13 cellular contexts compared by ENCODE assay signal in genomic region chr15:41577863-41578735, GRCh38. TPM values are rescaled to one million over a fixed set of nuclear protein-coding genes. Genes with fewer than 3 reads are reported as not detected.
DNase-seq lines count a peak whose midpoint lies in the region; ATAC-seq and TF ChIP-seq lines count a peak whose summit lies in the region.
"Had no signal": no experiment of that assay in that cellular context is flagged by ENCODE, and none has a peak within 500 bp of the region (broad histone marks: within the 10 kb centered on the region; RNA-seq: fewer than 3 reads in every experiment).

No MANE protein-coding gene starts in this region.

- no peaks in the 10 kb centered on the region for H3K27me3 ChIP-seq in HCT116 (ENCODE audit: insufficient read depth, low read length)
- H3K27me3 ChIP-seq in spleen (replicated peaks in 1 of 7) = peaks cover 0 to 15% (median 0%) of the 10 kb centered on the region in 7 donors
- H3K27me3 ChIP-seq: colonic mucosa, ovary had no signal

- BruUV-seq in HCT116 (replicated peaks; lab: Mats Ljungman, UMichigan) = no TSS peak

- no peak for TF ChIP-seq CTCF in HCT116 (IDR thresholded peaks at IDR 0.05 in 2 of 3, conservative IDR thresholded peaks at IDR 0.05 in 1 of 3; ENCODE audit: borderline replicate concordance in 1 of 3, insufficient read depth in 1 of 3, low read depth in 2 of 3, low read length in 2 of 3)
- no peak for TF ChIP-seq CTCF in spleen (IDR thresholded peaks at IDR 0.05 in 8 of 11, conservative IDR thresholded peaks at IDR 0.05 in 3 of 11)

- H3K27ac ChIP-seq in HCT116 (ENCODE audit: low read depth, low read length) (no peak overlapping the region), spleen (peak overlapping the region in 5 of 8 donors; percentile 3 to 43 (median 36))
- H3K27ac ChIP-seq: colonic mucosa had no signal

- CTCF ChIA-PET in HCT116 (lab: Charles Lee) = no interaction called here

- intact Hi-C loops in HCT116 (cut with micrococcal nuclease) = no loop called here
- intact Hi-C loops in spleen (cut with DNase I; ENCODE audit: low total_unique reads) = no loop called here

- no peaks in the 10 kb centered on the region for H3K9me2 ChIP-seq in HCT116 (ENCODE audit: insufficient read depth)

- TF ChIP-seq RAD21 in HCT116 (IDR thresholded peaks at IDR 0.05; ENCODE audit: low read depth) = no peak

- H3K4me3 ChIP-seq in HCT116 (replicated peaks in 1 of 2; ENCODE audit: low read depth in 1 of 2, low read length in 2 of 2) = no peak overlapping the region
- no peak overlapping the region for H3K4me3 ChIP-seq in spleen
- H3K4me3 ChIP-seq: colonic mucosa, ovary had no signal

- H4K20me1 ChIP-seq in HCT116 (ENCODE audit: insufficient read depth) = no peaks in the 10 kb centered on the region

- no peak for TF ChIP-seq POLR2A in HCT116 (IDR thresholded peaks at IDR 0.05; ENCODE audit: borderline replicate concordance, extremely low read depth, insufficient read depth, insufficient read length)
- TF ChIP-seq POLR2A in spleen (IDR thresholded peaks at IDR 0.05) = no peak

- H3K79me2 ChIP-seq in HCT116 (ENCODE audit: insufficient read depth, low read length) = no peaks in the 10 kb centered on the region

- ATAC-seq in HCT116 (peak; percentile 28; the same call in 1 of the 2 replicates), GM18520 (IDR thresholded peaks at IDR 0.05; ENCODE audit: unreplicated experiment) (no peak), GM19463 (IDR thresholded peaks at IDR 0.05; ENCODE audit: unreplicated experiment) (no peak)

- 82 to 98% (median 93%) methylated on average over 6 to 12 of the region's 12 CpGs for WGBS in spleen, 5 donors

- H3K36me3 ChIP-seq in HCT116 (ENCODE audit: control insufficient read depth in 1 of 2, insufficient read depth in 2 of 2, low read length in 2 of 2) (0 out of 4 replicates have a peak, but pooled peaks cover 0 to 4% of the 10 kb centered on the region in 2 experiments), spleen (peaks cover 0 to 43% (median 6%) of the 10 kb centered on the region in 6 donors)
- H3K36me3 ChIP-seq: colonic mucosa, ovary had no signal

- H3K9me3 ChIP-seq in HCT116 (ENCODE audit: control insufficient read depth in 1 of 2, insufficient read depth in 1 of 2, low read depth in 1 of 2, low read length in 2 of 2) = no peaks in the 10 kb centered on the region
- H3K9me3 ChIP-seq in spleen = no peaks in the 10 kb centered on the region
- H3K9me3 ChIP-seq: colonic mucosa, ovary had no signal

- H3K9ac ChIP-seq in HCT116 (ENCODE audit: low read length) = no peak overlapping the region

- H3K4me1 ChIP-seq in HCT116 (ENCODE audit: control insufficient read depth in 1 of 2, insufficient read depth in 2 of 2, low read length in 2 of 2) (no peaks in the 10 kb centered on the region; a peak in 1 of 4 replicates), spleen (no peaks in the 10 kb centered on the region)
- H3K4me1 ChIP-seq: colonic mucosa had no signal

- no peak overlapping the region for H2AFZ ChIP-seq in HCT116 (ENCODE audit: low read depth, low read length, poor library complexity, severe bottlenecking)

- H3K4me2 ChIP-seq in HCT116 (ENCODE audit: low read length) = no peak overlapping the region

- DNase-seq in HCT116 (ENCODE audit: low read depth, low spot score) (no peak), amygdala (lab: John Stamatoyannopoulos, UW) (peak in 43 of 56 donors; percentile 9 to 77 (median 51)), inferior parietal cortex (ENCODE audit: extremely low spot score) (peak; percentile 63), spleen (peak; percentile 72), NCI-H1930 (lab: John Stamatoyannopoulos, UW) (no peak)
- DNase-seq: activated CD4-positive, alpha-beta memory T cell treated with anti-CD3 and anti-CD28 coated beads for 36 hours; activated naive CD4-positive, alpha-beta T cell; colonic mucosa; NCI-H187 treated with DMSO at 0.1 percent for 48 hours; ovary; stimulated activated CD4-positive, alpha-beta T cell treated with anti-CD3 and anti-CD28 coated beads, Interleukin-2, amount 100 ng/mL, for 24 hours had no signal

- RAD21 ChIA-PET in HCT116 (lab: Charles Lee; ENCODE audit: low non-redundant PET in 1 of 2, low total read pairs in 2 of 2, uncharacterized antibody in 2 of 2, unreplicated experiment in 2 of 2) = interaction anchor here in 1 of 2 experiments (0.9 kb wide), 1 partner anchor 112 kb away, joined by 3 read pairs; no protein-coding TSS in a partner anchor

- POLR2A ChIA-PET in HCT116 (lab: Charles Lee) = no interaction called here

TF ChIP-seq in HCT116, 20 proteins besides CTCF, POLR2A, EP300 and RAD21:
- TF ChIP-seq YY1 (IDR thresholded peaks at IDR 0.05; ENCODE audit: extremely low read depth, insufficient replicate concordance, low read depth, low read length) = no peak
- TF ChIP-seq, protein P1, sequence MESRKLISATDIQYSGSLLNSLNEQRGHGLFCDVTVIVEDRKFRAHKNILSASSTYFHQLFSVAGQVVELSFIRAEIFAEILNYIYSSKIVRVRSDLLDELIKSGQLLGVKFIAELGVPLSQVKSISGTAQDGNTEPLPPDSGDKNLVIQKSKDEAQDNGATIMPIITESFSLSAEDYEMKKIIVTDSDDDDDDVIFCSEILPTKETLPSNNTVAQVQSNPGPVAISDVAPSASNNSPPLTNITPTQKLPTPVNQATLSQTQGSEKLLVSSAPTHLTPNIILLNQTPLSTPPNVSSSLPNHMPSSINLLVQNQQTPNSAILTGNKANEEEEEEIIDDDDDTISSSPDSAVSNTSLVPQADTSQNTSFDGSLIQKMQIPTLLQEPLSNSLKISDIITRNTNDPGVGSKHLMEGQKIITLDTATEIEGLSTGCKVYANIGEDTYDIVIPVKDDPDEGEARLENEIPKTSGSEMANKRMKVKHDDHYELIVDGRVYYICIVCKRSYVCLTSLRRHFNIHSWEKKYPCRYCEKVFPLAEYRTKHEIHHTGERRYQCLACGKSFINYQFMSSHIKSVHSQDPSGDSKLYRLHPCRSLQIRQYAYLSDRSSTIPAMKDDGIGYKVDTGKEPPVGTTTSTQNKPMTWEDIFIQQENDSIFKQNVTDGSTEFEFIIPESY (IDR thresholded peaks at IDR 0.05; ENCODE audit: extremely low read depth, insufficient replicate concordance, low read length) = no peak
- TF ChIP-seq ZFX (IDR thresholded peaks at IDR 0.05) = no peak
- no peak for TF ChIP-seq ELF1 (IDR thresholded peaks at IDR 0.05; ENCODE audit: borderline replicate concordance, low read depth)
- TF ChIP-seq EZH2phosphoT487 (IDR thresholded peaks at IDR 0.05; ENCODE audit: borderline replicate concordance) = no peak
- TF ChIP-seq EZH2 (IDR thresholded peaks at IDR 0.05) = no peak
- TF ChIP-seq FOSL1 (IDR thresholded peaks at IDR 0.05; ENCODE audit: low read depth) = no peak
- TF ChIP-seq JUND (IDR thresholded peaks at IDR 0.05) = no peak
- TF ChIP-seq ATF3 (IDR thresholded peaks at IDR 0.05) = no peak
- no peak for TF ChIP-seq SP1 (IDR thresholded peaks at IDR 0.05; ENCODE audit: low read depth)
- TF ChIP-seq, protein P2, sequence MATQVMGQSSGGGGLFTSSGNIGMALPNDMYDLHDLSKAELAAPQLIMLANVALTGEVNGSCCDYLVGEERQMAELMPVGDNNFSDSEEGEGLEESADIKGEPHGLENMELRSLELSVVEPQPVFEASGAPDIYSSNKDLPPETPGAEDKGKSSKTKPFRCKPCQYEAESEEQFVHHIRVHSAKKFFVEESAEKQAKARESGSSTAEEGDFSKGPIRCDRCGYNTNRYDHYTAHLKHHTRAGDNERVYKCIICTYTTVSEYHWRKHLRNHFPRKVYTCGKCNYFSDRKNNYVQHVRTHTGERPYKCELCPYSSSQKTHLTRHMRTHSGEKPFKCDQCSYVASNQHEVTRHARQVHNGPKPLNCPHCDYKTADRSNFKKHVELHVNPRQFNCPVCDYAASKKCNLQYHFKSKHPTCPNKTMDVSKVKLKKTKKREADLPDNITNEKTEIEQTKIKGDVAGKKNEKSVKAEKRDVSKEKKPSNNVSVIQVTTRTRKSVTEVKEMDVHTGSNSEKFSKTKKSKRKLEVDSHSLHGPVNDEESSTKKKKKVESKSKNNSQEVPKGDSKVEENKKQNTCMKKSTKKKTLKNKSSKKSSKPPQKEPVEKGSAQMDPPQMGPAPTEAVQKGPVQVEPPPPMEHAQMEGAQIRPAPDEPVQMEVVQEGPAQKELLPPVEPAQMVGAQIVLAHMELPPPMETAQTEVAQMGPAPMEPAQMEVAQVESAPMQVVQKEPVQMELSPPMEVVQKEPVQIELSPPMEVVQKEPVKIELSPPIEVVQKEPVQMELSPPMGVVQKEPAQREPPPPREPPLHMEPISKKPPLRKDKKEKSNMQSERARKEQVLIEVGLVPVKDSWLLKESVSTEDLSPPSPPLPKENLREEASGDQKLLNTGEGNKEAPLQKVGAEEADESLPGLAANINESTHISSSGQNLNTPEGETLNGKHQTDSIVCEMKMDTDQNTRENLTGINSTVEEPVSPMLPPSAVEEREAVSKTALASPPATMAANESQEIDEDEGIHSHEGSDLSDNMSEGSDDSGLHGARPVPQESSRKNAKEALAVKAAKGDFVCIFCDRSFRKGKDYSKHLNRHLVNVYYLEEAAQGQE (IDR thresholded peaks at IDR 0.05; ENCODE audit: low read depth) = no peak
TF ChIP-seq in HCT116: peak in this region for 0.

RNA-seq across cellular contexts. Expression of gene TYRO3, which starts 19.1 kb away (rescaled TPM):
- total RNA-seq in HCT116 (2021; ENCODE audit: unreplicated experiment) (34.6 TPM), spleen (10 to 100 TPM; 10.9 to 36.2 (median 21.4) TPM)
- 30.0 and 31.6 TPM in 2 replicates for polyA plus RNA-seq in HCT116 (2012)
- 1 to 10 TPM; 2.6 to 5.7 (median 4.3) TPM for polyA plus RNA-seq in spleen

RNA-seq across cellular contexts. Expression of gene RPAP1, which starts 34.0 kb away (rescaled TPM):
- total RNA-seq in HCT116 (2021; ENCODE audit: unreplicated experiment) (46.4 TPM), spleen (10 to 100 TPM; 15.8 to 35.9 (median 27.7) TPM)
- 25.4 and 26.3 TPM in 2 replicates for polyA plus RNA-seq in HCT116 (2012)
- polyA plus RNA-seq in spleen = 10 to 100 TPM in 2 of 3 donors, 1 to 10 TPM in 1; 7.9 to 11.8 (median 10.2) TPM

Comparison
In these comparisons a context has a peak if more than half of its experiments do, and no peak if none do; other contexts are left out.
1. DNase-seq: peak in amygdala (43 of 56), inferior parietal cortex (single experiment) and spleen (single experiment); none in HCT116 (single experiment) and NCI-H1930 (0 of 2).